Comparison of ENCODE assay signal across 8 cellular contexts in genomic region chr17:48618366-48618896, GRCh38. TPM values are rescaled to one million over a fixed set of nuclear protein-coding genes. Genes with fewer than 3 reads are reported as not detected.
A peak's percentile ranks its signal among the peaks of the same experiment; 100 is the strongest.
DNase-seq lines count a peak whose midpoint lies in the region; ATAC-seq and TF ChIP-seq lines count a peak whose summit lies in the region.

No MANE protein-coding gene starts in this region.

- peak in 1 of 2 donors; percentile 13 for TF ChIP-seq POLR2A in Peyer's patch (IDR thresholded peaks at IDR 0.05)
- TF ChIP-seq POLR2A in esophagus muscularis mucosa (IDR thresholded peaks at IDR 0.05; ENCODE audit: low read depth): no peak

- intact Hi-C loops in esophagus muscularis mucosa (cut with DNase I): loop anchor here (5.0 kb wide), 1 partner anchor 281 kb away; no protein-coding TSS in a partner anchor

- H3K36me3 ChIP-seq in HUES6 (ENCODE audit: control insufficient read depth, insufficient read depth, low read length) (no peaks in the 10 kb centered on the region), Peyer's patch (no peaks in the 10 kb centered on the region), esophagus muscularis mucosa (no peaks in the 10 kb centered on the region)

- TF ChIP-seq EP300 in esophagus muscularis mucosa (IDR thresholded peaks at IDR 0.05): no peak

- no peaks in the 10 kb centered on the region for H3K9me3 Mint-ChIP-seq in activated T-cell treated with anti-CD3 and anti-CD28 coated beads, Interleukin-2, amount 50 U/mL, for 4 hours
- peaks cover 0 to 2% (median 0%) of the 10 kb centered on the region in 9 donors for H3K9me3 Mint-ChIP-seq in naive thymus-derived CD8-positive, alpha-beta T cell
- H3K9me3 Mint-ChIP-seq in stimulated activated effector memory CD8-positive, alpha-beta T cell treated with anti-CD3 and anti-CD28 coated beads, Interleukin-12 subunit alpha, Interleukin-12 subunit beta, amount 100 ng/mL, for 72 hours: no peaks in the 10 kb centered on the region

- H3K27me3 Mint-ChIP-seq in activated T-cell treated with anti-CD3 and anti-CD28 coated beads, Interleukin-2, amount 50 U/mL, for 4 hours (ENCODE audit: low read depth): peaks cover 91% of the 10 kb centered on the region
- H3K27me3 Mint-ChIP-seq in naive thymus-derived CD8-positive, alpha-beta T cell: peaks cover 53 to 100% (median 86%) of the 10 kb centered on the region in 5 donors

- H3K27ac Mint-ChIP-seq in naive thymus-derived CD8-positive, alpha-beta T cell: no peak overlapping the region
- no peak overlapping the region for H3K27ac Mint-ChIP-seq in stimulated activated effector memory CD8-positive, alpha-beta T cell treated with anti-CD3 and anti-CD28 coated beads, Interleukin-12 subunit alpha, Interleukin-12 subunit beta, amount 100 ng/mL, for 72 hours

- no peak overlapping the region; the same call in 1 of the 2 replicates for H3K27ac ChIP-seq in HUES6 (ENCODE audit: low read depth, low read length)
- no peak overlapping the region for H3K27ac ChIP-seq in Peyer's patch
- no peak overlapping the region for H3K27ac ChIP-seq in esophagus muscularis mucosa (replicated peaks in 1 of 4)

- 5% methylated on average over 16 of the region's 20 CpGs for WGBS in esophagus muscularis mucosa

- H3K4me1 Mint-ChIP-seq in activated T-cell treated with anti-CD3 and anti-CD28 coated beads, Interleukin-2, amount 50 U/mL, for 4 hours (ENCODE audit: low read depth): peaks cover 40% of the 10 kb centered on the region
- H3K4me1 Mint-ChIP-seq in naive thymus-derived CD8-positive, alpha-beta T cell: peaks cover 19 to 48% (median 34%) of the 10 kb centered on the region in 4 donors
- H3K4me1 Mint-ChIP-seq in stimulated activated effector memory CD8-positive, alpha-beta T cell treated with anti-CD3 and anti-CD28 coated beads, Interleukin-12 subunit alpha, Interleukin-12 subunit beta, amount 100 ng/mL, for 72 hours: peaks cover 45% of the 10 kb centered on the region

- peak overlapping the region; percentile 67 for H3K9ac ChIP-seq in HUES6 (ENCODE audit: low read length)

- DNase-seq in COLO668 (lab: John Stamatoyannopoulos, UW; ENCODE audit: unreplicated experiment): peak; percentile 79
- peak; percentile 77 to 96 (median 94) for DNase-seq in Peyer's patch
- DNase-seq in activated T-cell treated with anti-CD3 and anti-CD28 coated beads, Interleukin-2, amount 50 U/mL, for 4 hours: peak; percentile 86
- peak; percentile 96 for DNase-seq in esophagus muscularis mucosa (ENCODE audit: extremely low spot score)
- peak; percentile 61 to 87 (median 80) for DNase-seq in naive thymus-derived CD8-positive, alpha-beta T cell
- peak; percentile 83 to 90 for DNase-seq in stimulated activated effector memory CD8-positive, alpha-beta T cell treated with anti-CD3 and anti-CD28 coated beads, Interleukin-12 subunit alpha, Interleukin-12 subunit beta, amount 100 ng/mL, for 72 hours (ENCODE audit: low spot score in 2 of 2)

- peak; percentile 87 to 99 (median 97) for TF ChIP-seq CTCF in Peyer's patch (IDR thresholded peaks at IDR 0.05)
- TF ChIP-seq CTCF in esophagus muscularis mucosa (IDR thresholded peaks at IDR 0.05): peak in 2 of 3 experiments; percentile 92 to 97

- POLR2A ChIA-PET in naive thymus-derived CD8-positive, alpha-beta T cell (lab: Charles Lee): interaction anchor here (0.8 to 1.5 kb wide), 2 partner anchors 8 to 20 kb away, joined by 3 read pairs; partner anchors contain the start of gene HOXB9

- H3K4me3 Mint-ChIP-seq in activated T-cell treated with anti-CD3 and anti-CD28 coated beads, Interleukin-2, amount 50 U/mL, for 4 hours: peak overlapping the region; percentile 25
- peak overlapping the region in 9 of 10 donors; percentile 41 to 64 (median 58) for H3K4me3 Mint-ChIP-seq in naive thymus-derived CD8-positive, alpha-beta T cell
- peak overlapping the region; percentile 44 for H3K4me3 Mint-ChIP-seq in stimulated activated effector memory CD8-positive, alpha-beta T cell treated with anti-CD3 and anti-CD28 coated beads, Interleukin-12 subunit alpha, Interleukin-12 subunit beta, amount 100 ng/mL, for 72 hours

- H3K4me3 ChIP-seq in HUES6 (ENCODE audit: low read depth, low read length) (peak overlapping the region; percentile 39; the same call in 1 of the 2 replicates), Peyer's patch (peak overlapping the region in 2 of 4 donors; percentile 40 to 65), esophagus muscularis mucosa (no peak overlapping the region)

- H3K36me3 Mint-ChIP-seq in activated T-cell treated with anti-CD3 and anti-CD28 coated beads, Interleukin-2, amount 50 U/mL, for 4 hours (ENCODE audit: insufficient read depth): no peaks in the 10 kb centered on the region
- H3K36me3 Mint-ChIP-seq in naive thymus-derived CD8-positive, alpha-beta T cell: peaks cover 0 to 10% (median 0%) of the 10 kb centered on the region in 3 donors
- H3K36me3 Mint-ChIP-seq in stimulated activated effector memory CD8-positive, alpha-beta T cell treated with anti-CD3 and anti-CD28 coated beads, Interleukin-12 subunit alpha, Interleukin-12 subunit beta, amount 100 ng/mL, for 72 hours: peaks cover 10% of the 10 kb centered on the region

- peak; percentile 69 to 78 for ATAC-seq in activated T-cell treated with anti-CD3 and anti-CD28 coated beads, Interleukin-2, amount 50 U/mL, for 4 hours
- peak; percentile 69 to 80 for ATAC-seq in naive thymus-derived CD8-positive, alpha-beta T cell
- peak; percentile 74 for ATAC-seq in stimulated activated effector memory CD8-positive, alpha-beta T cell treated with anti-CD3 and anti-CD28 coated beads, Interleukin-12 subunit alpha, Interleukin-12 subunit beta, amount 100 ng/mL, for 72 hours
- ATAC-seq in GM18511 (IDR thresholded peaks at IDR 0.05; ENCODE audit: unreplicated experiment): no peak

- H3K27me3 ChIP-seq in HUES6 (ENCODE audit: control insufficient read depth, insufficient read depth, low read length) (peaks cover 100% of the 10 kb centered on the region), Peyer's patch (peaks cover 0 to 19% of the 10 kb centered on the region in 2 donors), esophagus muscularis mucosa (peaks cover 19 to 100% (median 98%) of the 10 kb centered on the region in 4 donors)

- H3K4me1 ChIP-seq in HUES6 (ENCODE audit: control insufficient read depth, insufficient read depth, low read length): peaks cover 13% of the 10 kb centered on the region; the same call in 1 of the 2 replicates
- H3K4me1 ChIP-seq in Peyer's patch: peaks cover 0 to 43% (median 5%) of the 10 kb centered on the region in 4 donors
- peaks cover 13 to 38% (median 31%) of the 10 kb centered on the region in 4 donors for H3K4me1 ChIP-seq in esophagus muscularis mucosa

- no peaks in the 10 kb centered on the region for H3K9me3 ChIP-seq in HUES6 (ENCODE audit: control insufficient read depth, insufficient read depth, low read depth, low read length)
- no peaks in the 10 kb centered on the region for H3K9me3 ChIP-seq in Peyer's patch
- H3K9me3 ChIP-seq in esophagus muscularis mucosa: no peaks in the 10 kb centered on the region

RNA-seq across cellular contexts. Expression of gene HOXB8, which starts 3.3 kb away (rescaled TPM):
- 10 to 100 TPM in 3 of 4 donors, 1 to 10 TPM in 1; 1.8 to 21.2 (median 14.9) TPM for total RNA-seq in Peyer's patch
- total RNA-seq in activated T-cell treated with anti-CD3 and anti-CD28 coated beads, Interleukin-2, amount 50 U/mL, for 4 hours: under 1 TPM in 2 of 3 donors, not detected in 1; 0.14 to 0.18 TPM
- not detected for total RNA-seq in esophagus muscularis mucosa
- total RNA-seq in naive thymus-derived CD8-positive, alpha-beta T cell: not detected
- polyA plus RNA-seq in naive thymus-derived CD8-positive, alpha-beta T cell: not detected

RNA-seq across cellular contexts. Expression of gene HOXB7, which starts 7.6 kb away (rescaled TPM):
- total RNA-seq in Peyer's patch (10 to 100 TPM; 10.7 to 22.8 (median 19.0) TPM), esophagus muscularis mucosa (1 to 10 TPM in 1 of 4 donors, under 1 TPM in 3; 0.52 to 1.7 (median 0.66) TPM)
- total RNA-seq in activated T-cell treated with anti-CD3 and anti-CD28 coated beads, Interleukin-2, amount 50 U/mL, for 4 hours: under 1 TPM; 0.18 to 0.43 (median 0.38) TPM
- total RNA-seq in naive thymus-derived CD8-positive, alpha-beta T cell: not detected
- under 1 TPM in 2 of 3 donors, not detected in 1; 0.22 to 0.40 TPM for polyA plus RNA-seq in naive thymus-derived CD8-positive, alpha-beta T cell

RNA-seq across cellular contexts. Expression of gene HOXB9, which starts 7.7 kb away (rescaled TPM):
- total RNA-seq in Peyer's patch (10 to 100 TPM; 13.7 to 47.5 (median 24.9) TPM), esophagus muscularis mucosa (not detected)
- 1 to 10 TPM in 2 of 3 donors, under 1 TPM in 1; 0.63 to 1.4 (median 1.2) TPM for total RNA-seq in activated T-cell treated with anti-CD3 and anti-CD28 coated beads, Interleukin-2, amount 50 U/mL, for 4 hours
- total RNA-seq in naive thymus-derived CD8-positive, alpha-beta T cell: not detected
- under 1 TPM in 1 of 3 donors, not detected in 2; 0.13 TPM for polyA plus RNA-seq in naive thymus-derived CD8-positive, alpha-beta T cell

RNA-seq across cellular contexts. Expression of gene HOXB6, which starts 13.6 kb away (rescaled TPM):
- total RNA-seq in Peyer's patch (10 to 100 TPM; 34.3 to 98.4 (median 66.7) TPM), esophagus muscularis mucosa (1 to 10 TPM; 2.2 to 5.4 (median 2.9) TPM)
- total RNA-seq in activated T-cell treated with anti-CD3 and anti-CD28 coated beads, Interleukin-2, amount 50 U/mL, for 4 hours: under 1 TPM in 2 of 3 donors, not detected in 1; 0.24 to 0.27 TPM
- not detected for total RNA-seq in naive thymus-derived CD8-positive, alpha-beta T cell
- not detected for polyA plus RNA-seq in naive thymus-derived CD8-positive, alpha-beta T cell

RNA-seq across cellular contexts. Expression of gene HOXB5, which starts 24.9 kb away (rescaled TPM):
- total RNA-seq in Peyer's patch: 10 to 100 TPM in 3 of 4 donors, 1 to 10 TPM in 1; 7.7 to 22.5 (median 15.0) TPM
- total RNA-seq in activated T-cell treated with anti-CD3 and anti-CD28 coated beads, Interleukin-2, amount 50 U/mL, for 4 hours: under 1 TPM in 1 of 3 donors, not detected in 2; 0.08 TPM
- total RNA-seq in esophagus muscularis mucosa: under 1 TPM; 0.17 to 0.83 (median 0.36) TPM
- not detected for total RNA-seq in naive thymus-derived CD8-positive, alpha-beta T cell
- not detected for polyA plus RNA-seq in naive thymus-derived CD8-positive, alpha-beta T cell

Comparison
In these comparisons a context has a peak if more than half of its experiments do, and no peak if none do; other contexts are left out.
1. RNA of gene HOXB7, which starts 7.6 kb away (total RNA-seq): 10.7 to 22.8 TPM in Peyer's patch; 0.52 to 1.7 TPM in esophagus muscularis mucosa, 0.18 to 0.43 TPM in activated T-cell treated with anti-CD3 and anti-CD28 coated beads, Interleukin-2, amount 50 U/mL, for 4 hours and not detected in naive thymus-derived CD8-positive, alpha-beta T cell; every median in the first group is over 4 times any median in the second.
2. RNA of gene HOXB9, which starts 7.7 kb away (total RNA-seq): 13.7 to 47.5 TPM in Peyer's patch; 0.63 to 1.4 TPM in activated T-cell treated with anti-CD3 and anti-CD28 coated beads, Interleukin-2, amount 50 U/mL, for 4 hours, not detected in esophagus muscularis mucosa and not detected in naive thymus-derived CD8-positive, alpha-beta T cell; every median in the first group is over 4 times any median in the second.
3. Peak in every context shown above with its lines, with median percentiles within 50 percentile points of each other: DNase-seq and H3K4me3 Mint-ChIP-seq.